ENCODE assay signal across 8 cellular contexts in genomic region chr6:28940294-28940858, GRCh38. TPM values are rescaled to one million over a fixed set of nuclear protein-coding genes. Genes with fewer than 3 reads are reported as not detected.
DNase-seq lines count a peak whose midpoint lies in the region; ATAC-seq, FAIRE-seq and TF ChIP-seq lines count a peak whose summit lies in the region.

No MANE protein-coding gene starts in this region.

- H3K9me1 ChIP-seq in keratinocyte (ENCODE audit: control insufficient read depth, extremely low read depth, insufficient read depth, low read length): no peaks in the 10 kb centered on the region

- H3K36me3 ChIP-seq in Karpas-422 (ENCODE audit: insufficient read depth, low read length) (no peaks in the 10 kb centered on the region), breast epithelium (no peaks in the 10 kb centered on the region), keratinocyte (ENCODE audit: control insufficient read depth in 2 of 2, extremely low read depth in 1 of 2, insufficient read depth in 2 of 2, low read length in 2 of 2) (no peaks in the 10 kb centered on the region)

- H3K9ac ChIP-seq in Karpas-422 (ENCODE audit: low read length) (peak overlapping the region; percentile 63), keratinocyte (ENCODE audit: control insufficient read depth, extremely low read depth, insufficient read depth, low read length) (peak overlapping the region; percentile 83)

- peaks cover 21% of the 10 kb centered on the region for H3K27me3 Mint-ChIP-seq in CD4-positive, alpha-beta T cell

- peak; percentile 11 for ATAC-seq in CD4-positive, alpha-beta T cell (ENCODE audit: poor library complexity)
- ATAC-seq in GM21423 (IDR thresholded peaks at IDR 0.05; ENCODE audit: unreplicated experiment): peak; percentile 30

- peaks cover 6% of the 10 kb centered on the region for H3K9me3 Mint-ChIP-seq in CD4-positive, alpha-beta T cell

- POLR2A ChIA-PET in CD4-positive, alpha-beta T cell (lab: Charles Lee): interaction anchor here (0.9 to 4.0 kb wide), 13 partner anchors 13 to 1461 kb away, joined by 3 to 48 read pairs (median 11); partner anchors contain the start of gene TRIM27

- no peaks in the 10 kb centered on the region for H3K79me2 ChIP-seq in Karpas-422 (ENCODE audit: low read length)
- H3K79me2 ChIP-seq in keratinocyte (ENCODE audit: control insufficient read depth, insufficient read depth, low read length): no peaks in the 10 kb centered on the region

- H3K9me2 ChIP-seq in Karpas-422 (replicated peaks; ENCODE audit: insufficient read depth, low read length): no peaks in the 10 kb centered on the region

- TF ChIP-seq POLR2A in breast epithelium (IDR thresholded peaks at IDR 0.05): no peak

- H3K9me3 ChIP-seq in CD4-positive, alpha-beta T cell (ENCODE audit: control insufficient read depth, low read length): no peaks in the 10 kb centered on the region
- H3K9me3 ChIP-seq in Karpas-422 (ENCODE audit: low read length) (no peaks in the 10 kb centered on the region), breast epithelium (no peaks in the 10 kb centered on the region), keratinocyte (ENCODE audit: control insufficient read depth, low read depth, low read length) (no peaks in the 10 kb centered on the region)

- peak overlapping the region; percentile 84 for H3K4me3 ChIP-seq in Karpas-422 (ENCODE audit: low read length)
- peak overlapping the region; percentile 45 to 82 (median 79) for H3K4me3 ChIP-seq in breast epithelium
- H3K4me3 ChIP-seq in keratinocyte (ENCODE audit: control insufficient read depth in 2 of 3, extremely low read depth in 1 of 3, insufficient read depth in 2 of 3, low read depth in 1 of 3, low read length in 3 of 3): peak overlapping the region; percentile 60 to 94 (median 87)

- peak overlapping the region; percentile 92 for H3K27ac Mint-ChIP-seq in CD4-positive, alpha-beta T cell

- peaks cover 28% of the 10 kb centered on the region for H3K36me3 Mint-ChIP-seq in CD4-positive, alpha-beta T cell (ENCODE audit: low read depth)

- CTCF ChIA-PET in CD4-positive, alpha-beta T cell (lab: Charles Lee): interaction anchor here (1.5 to 2.3 kb wide), 5 partner anchors 39 to 103 kb away, joined by 3 to 7 read pairs (median 7); no protein-coding TSS in a partner anchor

- peak in 8 of 10 experiments; percentile 9 to 47 (median 22) for DNase-seq in CD4-positive, alpha-beta T cell
- DNase-seq in Karpas-422 (no peak), T1000 (lab: John Stamatoyannopoulos, UW) (peak; percentile 59), breast epithelium (ENCODE audit: low spot score in 2 of 2) (peak in 1 of 2 donors; percentile 73), keratinocyte (ENCODE audit: low read depth, low spot score) (no peak), HTR-8/SVneo (ENCODE audit: insufficient read length, low spot score) (no peak)
- peak; percentile 52 for DNase-seq in stimulated activated CD4-positive, alpha-beta T cell treated with anti-CD3 and anti-CD28 coated beads, Interleukin-12 subunit alpha, Interleukin-12 subunit beta, amount 100 ng/mL, for 4 hours

- FAIRE-seq in keratinocyte (lab: Jason Lieb, UNC) (peak; percentile 44), HTR-8/SVneo (lab: Jason Lieb, UNC) (no peak)

- H4K20me1 ChIP-seq in Karpas-422 (ENCODE audit: insufficient read depth, low read depth, low read length) (no peaks in the 10 kb centered on the region), keratinocyte (ENCODE audit: control insufficient read depth, extremely low read depth, insufficient read depth, low read length) (no peaks in the 10 kb centered on the region)

- no peaks in the 10 kb centered on the region for H3K27me3 ChIP-seq in CD4-positive, alpha-beta T cell (ENCODE audit: control insufficient read depth, insufficient read depth, low read length)
- H3K27me3 ChIP-seq in Karpas-422 (ENCODE audit: low read length) (0 out of 2 replicates have a peak, but pooled peaks cover 2% of the 10 kb centered on the region), breast epithelium (no peaks in the 10 kb centered on the region), keratinocyte (ENCODE audit: control insufficient read depth, extremely low read depth, insufficient read depth, low read length) (no peaks in the 10 kb centered on the region)

- dilution Hi-C loops in keratinocyte (cut with MboI; ENCODE audit: extremely low pct_ligation_motif_present, low sequenced_read_pairs): no loop called here

- TF ChIP-seq CTCF in CD4-positive, alpha-beta T cell (IDR thresholded peaks at IDR 0.05): no peak
- TF ChIP-seq CTCF in breast epithelium (IDR thresholded peaks at IDR 0.05) (peak in 1 of 3 donors; percentile 18), keratinocyte (optimal IDR thresholded peaks at IDR 0.05 in 1 of 3, IDR thresholded peaks at IDR 0.05 in 1 of 3, conservative IDR thresholded peaks at IDR 0.05 in 1 of 3; ENCODE audit: extremely low read depth in 1 of 3, insufficient read depth in 2 of 3, low read length in 3 of 3) (no peak)

- H3K27ac ChIP-seq in CD4-positive, alpha-beta T cell (ENCODE audit: low read depth, low read length): peak overlapping the region; percentile 55
- H3K27ac ChIP-seq in Karpas-422 (ENCODE audit: low read length) (no peak overlapping the region), breast epithelium (peak overlapping the region; percentile 93 to 97), keratinocyte (ENCODE audit: control insufficient read depth, insufficient read depth, low read length) (peak overlapping the region; percentile 85)

- H3K4me3 Mint-ChIP-seq in CD4-positive, alpha-beta T cell: peak overlapping the region; percentile 92

- H3K4me1 Mint-ChIP-seq in CD4-positive, alpha-beta T cell (ENCODE audit: low read depth): peaks cover 60% of the 10 kb centered on the region

- H3K4me1 ChIP-seq in Karpas-422 (ENCODE audit: low read length) (peaks cover 38% of the 10 kb centered on the region), breast epithelium (peaks cover 0 to 7% of the 10 kb centered on the region in 2 donors), keratinocyte (ENCODE audit: control insufficient read depth, extremely low read depth, insufficient read depth, low read length) (peaks cover 11% of the 10 kb centered on the region)

- intact Hi-C loops in CD4-positive, alpha-beta T cell (cut with DNase I, micrococcal nuclease): loop anchor here (1.0 to 5.0 kb wide), 7 partner anchors 16 to 1038 kb away; no protein-coding TSS in a partner anchor
- intact Hi-C loops in breast epithelium (cut with DNase I; ENCODE audit: low total_unique reads): loop anchor here (5.0 kb wide), 2 partner anchors 42 to 1103 kb away; a partner anchor contains a TSS

- H2AFZ ChIP-seq in Karpas-422 (ENCODE audit: low read length) (peak overlapping the region; percentile 89), keratinocyte (ENCODE audit: control insufficient read depth, low read length) (peak overlapping the region; percentile 90)

- H3K4me2 ChIP-seq in Karpas-422 (ENCODE audit: low read depth, low read length, poor library complexity, severe bottlenecking) (peak overlapping the region; percentile 88), keratinocyte (ENCODE audit: control insufficient read depth, extremely low read depth, insufficient read depth, low read depth, low read length) (peak overlapping the region; percentile 98)

RNA-seq across cellular contexts. Expression of gene TRIM27, which starts 16.6 kb away (rescaled TPM):
- 10 to 100 TPM; 11.5 to 13.2 TPM for total RNA-seq in CD4-positive, alpha-beta T cell
- 84.3 and 87.8 TPM in 2 replicates for total RNA-seq in Karpas-422 (2014; rRNA removed; shearing (Covaris generic); ENCODE audit: low replicate concordance)
- 100 to 1,000 TPM in 1 of 3 donors, 10 to 100 TPM in 2; 38.7 to 106 (median 80.3) TPM for total RNA-seq in breast epithelium
- 43.5 to 49.2 TPM (median 47.3 TPM) in 3 replicates for polyA plus RNA-seq in keratinocyte
- 5.5 TPM for polyA plus RNA-seq in keratinocyte (2011; ENCODE audit: low read depth)
- 30.1 and 42.0 TPM in 2 replicates for polyA plus RNA-seq in keratinocyte (2011; cell fraction: cytosol; rRNA removed)
- polyA plus RNA-seq in keratinocyte (2011; cell fraction: nucleus; rRNA removed): 74.0 and 75.2 TPM in 2 replicates
- polyA plus RNA-seq in keratinocyte (2012; ENCODE audit: low replicate concordance): 21.2 and 34.1 TPM in 2 replicates
- 32.3 to 57.3 TPM (median 52.7 TPM) in 3 replicates for polyA minus RNA-seq in keratinocyte
- polyA minus RNA-seq in keratinocyte (2011; cell fraction: cytosol; rRNA and poly(A)+ RNA removed): 51.0 TPM
- 33.6 and 36.6 TPM in 2 replicates for polyA minus RNA-seq in keratinocyte (2011; cell fraction: nucleus; rRNA and poly(A)+ RNA removed)

Comparison
In these comparisons a context has a peak if more than half of its experiments do, and no peak if none do; other contexts are left out.
1. DNase-seq: peak in CD4-positive, alpha-beta T cell (8 of 10), T1000 (single experiment) and stimulated activated CD4-positive, alpha-beta T cell treated with anti-CD3 and anti-CD28 coated beads, Interleukin-12 subunit alpha, Interleukin-12 subunit beta, amount 100 ng/mL, for 4 hours (single experiment); none in Karpas-422 (single experiment), keratinocyte (single experiment) and HTR-8/SVneo (single experiment).
2. Peak in every context shown above with its lines, with median percentiles within 50 percentile points of each other: H3K4me3 ChIP-seq.